ENCODE assay signal across 10 cellular contexts in genomic region chr2:18991177-18992168, GRCh38.
DNase-seq lines count a peak whose midpoint lies in the region; ATAC-seq and TF ChIP-seq lines count a peak whose summit lies in the region.
"Had no signal": no experiment of that assay in that cellular context is flagged by ENCODE, and none has a peak within 500 bp of the region (broad histone marks: within the 10 kb centered on the region; RNA-seq: fewer than 3 reads in every experiment).

No MANE protein-coding gene starts in this region.

- H3K9me3 ChIP-seq in MG63 (no peaks in the 10 kb centered on the region), body of pancreas (no peaks in the 10 kb centered on the region), BE2C (no peaks in the 10 kb centered on the region), esophagus squamous epithelium (no peaks in the 10 kb centered on the region)

- intact Hi-C loops in body of pancreas (cut with DNase I) (no loop called here), lower leg skin (cut with DNase I; ENCODE audit: low total_unique reads) (no loop called here), esophagus squamous epithelium (cut with DNase I) (loop anchor here (10.0 kb wide), 1 partner anchor 363 kb away; the partner anchor contains the start of gene OSR1)

- H3K27ac ChIP-seq in ACC112 (ENCODE audit: low read depth, low read length) (peak overlapping the region; percentile 95), body of pancreas (peak overlapping the region; percentile 24 to 73 (median 70)), esophagus squamous epithelium (no peak overlapping the region)
- H3K27ac ChIP-seq: HL-60 had no signal

- H3K4me1 ChIP-seq in ACC112 (ENCODE audit: control insufficient read depth, insufficient read depth, low read length, unreplicated experiment) (peaks cover 56% of the 10 kb centered on the region), body of pancreas (peaks cover 16% of the 10 kb centered on the region), BE2C (no peaks in the 10 kb centered on the region), esophagus squamous epithelium (peaks cover 0 to 22% (median 10%) of the 10 kb centered on the region in 3 donors)

- peak overlapping the region; percentile 42 for H3K4me3 ChIP-seq in ACC112 (ENCODE audit: low read depth, low read length)
- no peak overlapping the region for H3K4me3 ChIP-seq in MG63
- H3K4me3 ChIP-seq in body of pancreas = no peak overlapping the region
- no peak overlapping the region for H3K4me3 ChIP-seq in lower leg skin (ENCODE audit: low read depth, poor library complexity, severe bottlenecking)
- H3K4me3 ChIP-seq in BE2C (ENCODE audit: low read depth, low read length) = no peak overlapping the region
- H3K4me3 ChIP-seq in esophagus squamous epithelium = no peak overlapping the region

- no peak for TF ChIP-seq POLR2A in body of pancreas (IDR thresholded peaks at IDR 0.05)
- TF ChIP-seq POLR2A in lower leg skin (IDR thresholded peaks at IDR 0.05) = no peak
- no peak for TF ChIP-seq POLR2A in esophagus squamous epithelium (IDR thresholded peaks at IDR 0.05)

- no peak for TF ChIP-seq CTCF in body of pancreas (IDR thresholded peaks at IDR 0.05)
- TF ChIP-seq CTCF in lower leg skin (IDR thresholded peaks at IDR 0.05) = no peak
- TF ChIP-seq CTCF in BE2C (IDR thresholded peaks at IDR 0.05; ENCODE audit: low read depth, low read length) = no peak
- no peak for TF ChIP-seq CTCF in esophagus squamous epithelium (IDR thresholded peaks at IDR 0.05)

- no peaks in the 10 kb centered on the region for H3K36me3 ChIP-seq in ACC112 (ENCODE audit: insufficient read depth, low read length)
- no peaks in the 10 kb centered on the region for H3K36me3 ChIP-seq in MG63
- no peaks in the 10 kb centered on the region for H3K36me3 ChIP-seq in body of pancreas (replicated peaks in 1 of 2; ENCODE audit: insufficient read depth in 1 of 2, low read depth in 2 of 2)
- H3K36me3 ChIP-seq in BE2C = no peaks in the 10 kb centered on the region
- no peaks in the 10 kb centered on the region for H3K36me3 ChIP-seq in esophagus squamous epithelium

- peak; percentile 83 for ATAC-seq in body of pancreas
- ATAC-seq in stimulated activated naive CD8-positive, alpha-beta T cell treated with anti-CD3 and anti-CD28 coated beads, Interleukin-15, Interleukin-2, amounts not matched to agents 100 U/mL and 50 U/mL, for 24 hours = no peak

- DNase-seq in MG63 (peak; percentile 79), body of pancreas (peak; percentile 85 to 94 (median 92)), lower leg skin (ENCODE audit: low spot score in 2 of 2) (peak; percentile 16 to 83), BE2C (no peak), GDM1 (lab: John Stamatoyannopoulos, UW) (no peak), esophagus squamous epithelium (lab: John Stamatoyannopoulos, UW) (no peak)
- DNase-seq in stimulated activated naive CD8-positive, alpha-beta T cell treated with anti-CD3 and anti-CD28 coated beads, Interleukin-15, Interleukin-2, amounts not matched to agents 100 U/mL and 50 U/mL, for 24 hours = no peak
- DNase-seq: naive B cell had no signal

- 10 to 18% methylated on average over 5 of the region's 5 CpGs for WGBS in body of pancreas, 2 donors
- WGBS in lower leg skin, 2 donors = 20 to 29% methylated on average over 5 of the region's 5 CpGs
- WGBS in esophagus squamous epithelium, 2 donors = 17 to 31% methylated on average over 5 of the region's 5 CpGs

- H2AFZ ChIP-seq in ACC112 (ENCODE audit: low read length, unreplicated experiment) = no peak overlapping the region

- H3K27me3 ChIP-seq in ACC112 (ENCODE audit: insufficient read depth, low read length) (no peaks in the 10 kb centered on the region), MG63 (no peaks in the 10 kb centered on the region), body of pancreas (no peaks in the 10 kb centered on the region), BE2C (no peaks in the 10 kb centered on the region), esophagus squamous epithelium (no peaks in the 10 kb centered on the region)

- H3K79me2 ChIP-seq in ACC112 (ENCODE audit: control insufficient read depth, insufficient read depth, low read length, unreplicated experiment) = no peaks in the 10 kb centered on the region

Comparison
In these comparisons a context has a peak if more than half of its experiments do, and no peak if none do; other contexts are left out.
1. H3K27ac ChIP-seq: peak in ACC112 (single experiment) and body of pancreas (4 of 4); none in esophagus squamous epithelium (0 of 4).
2. DNase-seq: peak in MG63 (single experiment), body of pancreas (4 of 4) and lower leg skin (2 of 2); none in BE2C (single experiment), GDM1 (single experiment), esophagus squamous epithelium (single experiment) and stimulated activated naive CD8-positive, alpha-beta T cell treated with anti-CD3 and anti-CD28 coated beads, Interleukin-15, Interleukin-2, amounts not matched to agents 100 U/mL and 50 U/mL, for 24 hours (single experiment).